ENCODE assay signal across 8 cellular contexts in genomic region chr18:24397131-24397693, GRCh38. TPM values are rescaled to one million over a fixed set of nuclear protein-coding genes. Genes with fewer than 3 reads are reported as not detected.
DNase-seq lines count a peak whose midpoint lies in the region; ATAC-seq and TF ChIP-seq lines count a peak whose summit lies in the region.

No MANE protein-coding gene starts in this region.

- H3K9me3 Mint-ChIP-seq in activated CD4-positive, alpha-beta T cell treated with anti-CD3 and anti-CD28 coated beads, Interleukin-2, amount 10 ng/mL, durations not matched to agents 7 days and 5 days: no peaks in the 10 kb centered on the region
- no peaks in the 10 kb centered on the region for H3K9me3 Mint-ChIP-seq in mesothelial cell of epicardium

- ATAC-seq in HG03354 (IDR thresholded peaks at IDR 0.05; ENCODE audit: poor library complexity, severe bottlenecking, unreplicated experiment) (peak; percentile 31), GM21381 (IDR thresholded peaks at IDR 0.05; ENCODE audit: unreplicated experiment) (no peak)

- peaks cover 23% of the 10 kb centered on the region for H3K27me3 Mint-ChIP-seq in activated CD4-positive, alpha-beta T cell treated with anti-CD3 and anti-CD28 coated beads, Interleukin-2, amount 10 ng/mL, durations not matched to agents 7 days and 5 days
- H3K27me3 Mint-ChIP-seq in mesothelial cell of epicardium (ENCODE audit: low read depth): no peaks in the 10 kb centered on the region

- H3K4me3 ChIP-seq in epithelial cell of proximal tubule (ENCODE audit: low read depth, low read length): peak overlapping the region; percentile 72

- peak overlapping the region; percentile 85 for H3K4me3 Mint-ChIP-seq in activated CD4-positive, alpha-beta T cell treated with anti-CD3 and anti-CD28 coated beads, Interleukin-2, amount 10 ng/mL, durations not matched to agents 7 days and 5 days
- peak overlapping the region; percentile 83 for H3K4me3 Mint-ChIP-seq in mesothelial cell of epicardium

- H3K4me1 Mint-ChIP-seq in activated CD4-positive, alpha-beta T cell treated with anti-CD3 and anti-CD28 coated beads, Interleukin-2, amount 10 ng/mL, durations not matched to agents 7 days and 5 days: peaks cover 15% of the 10 kb centered on the region
- H3K4me1 Mint-ChIP-seq in mesothelial cell of epicardium: peaks cover 31% of the 10 kb centered on the region

- CTCF ChIA-PET in activated CD4-positive, alpha-beta T cell treated with anti-CD3 and anti-CD28 coated beads, Interleukin-2, amount 10 ng/mL, durations not matched to agents 7 days and 5 days (lab: Charles Lee): interaction anchor here (0.7 to 1.2 kb wide), 4 partner anchors 9 to 92 kb away, joined by 3 read pairs; no protein-coding TSS in a partner anchor

- DNase-seq in DMS114 treated with DMSO at 0.1 percent for 48 hours (lab: John Stamatoyannopoulos, UW; ENCODE audit: unreplicated experiment) (peak; percentile 64), NCI-H524 (lab: John Stamatoyannopoulos, UW) (peak; percentile 53 to 79), epithelial cell of proximal tubule (ENCODE audit: low read depth) (peak; percentile 52), mesothelial cell of epicardium (ENCODE audit: low spot score in 2 of 2, unreplicated experiment in 2 of 2) (peak in 1 of 2 experiments; percentile 34)
- DNase-seq in activated CD4-positive, alpha-beta T cell treated with anti-CD3 and anti-CD28 coated beads, Interleukin-2, amount 10 ng/mL, durations not matched to agents 7 days and 5 days: peak; percentile 13
- DNase-seq in stimulated activated naive CD4-positive, alpha-beta T cell treated with Interleukin-2 at 50 U/mL for 16 hours (lab: John Stamatoyannopoulos, UW): peak; percentile 19

- H3K36me3 Mint-ChIP-seq in activated CD4-positive, alpha-beta T cell treated with anti-CD3 and anti-CD28 coated beads, Interleukin-2, amount 10 ng/mL, durations not matched to agents 7 days and 5 days (ENCODE audit: low read depth): no peaks in the 10 kb centered on the region
- H3K36me3 Mint-ChIP-seq in mesothelial cell of epicardium: no peaks in the 10 kb centered on the region

- POLR2A ChIA-PET in activated CD4-positive, alpha-beta T cell treated with anti-CD3 and anti-CD28 coated beads, Interleukin-2, amount 10 ng/mL, durations not matched to agents 7 days and 5 days (lab: Charles Lee): no interaction called here

- no peak overlapping the region for H3K27ac Mint-ChIP-seq in activated CD4-positive, alpha-beta T cell treated with anti-CD3 and anti-CD28 coated beads, Interleukin-2, amount 10 ng/mL, durations not matched to agents 7 days and 5 days
- peak overlapping the region; percentile 57 for H3K27ac Mint-ChIP-seq in mesothelial cell of epicardium

- TF ChIP-seq CTCF in epithelial cell of proximal tubule (conservative IDR thresholded peaks at IDR 0.05; ENCODE audit: low read depth, low read length) (no peak), mesothelial cell of epicardium (IDR thresholded peaks at IDR 0.05; ENCODE audit: unreplicated experiment) (no peak)

RNA-seq across cellular contexts. Expression of gene OSBPL1A, which starts 0.4 kb away (rescaled TPM):
- total RNA-seq in activated CD4-positive, alpha-beta T cell treated with anti-CD3 and anti-CD28 coated beads, Interleukin-2, amount 10 ng/mL, durations not matched to agents 7 days and 5 days: 1 to 10 TPM in 1 of 2 experiments, under 1 TPM in 1; 1.00 to 1.4 TPM
- total RNA-seq in epithelial cell of proximal tubule (20.8 and 24.7 TPM in 2 replicates), mesothelial cell of epicardium (36.1 to 39.7 TPM (median 37.5 TPM) in 3 replicates)

RNA-seq across cellular contexts. Expression of gene IMPACT, which starts 29.3 kb away (rescaled TPM):
- total RNA-seq in activated CD4-positive, alpha-beta T cell treated with anti-CD3 and anti-CD28 coated beads, Interleukin-2, amount 10 ng/mL, durations not matched to agents 7 days and 5 days: 1 to 10 TPM; 9.3 TPM
- total RNA-seq in epithelial cell of proximal tubule (15.5 and 20.0 TPM in 2 replicates), mesothelial cell of epicardium (46.5 to 54.0 TPM (median 52.2 TPM) in 3 replicates)
